In the genomic region with DNA sequence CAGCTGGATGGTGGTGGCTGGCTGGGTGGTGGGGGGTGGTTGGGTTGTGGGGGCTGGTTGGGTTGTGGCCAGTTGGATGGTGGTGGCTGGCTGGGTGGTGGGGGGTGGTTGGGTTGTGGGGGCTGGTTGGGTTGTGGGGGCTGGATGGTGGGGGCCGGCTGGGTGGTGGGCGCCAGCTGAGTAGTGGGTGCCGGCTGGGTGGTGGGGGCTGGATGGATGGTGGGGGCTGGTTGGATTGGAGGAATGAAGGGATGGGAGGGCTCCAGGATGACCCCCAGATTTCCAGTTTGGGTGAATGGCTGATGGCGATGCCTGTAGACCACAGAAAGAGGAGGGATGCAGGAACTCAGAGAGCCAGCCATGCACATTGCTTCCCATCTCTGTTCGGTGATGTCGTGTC, we compare ENCODE assay signal across 15 cellular contexts. TPM values are rescaled to one million over a fixed set of nuclear protein-coding genes. Genes with fewer than 3 reads are reported as not detected.
"Had no signal": no experiment of that assay in that cellular context is flagged by ENCODE, and none has a peak within 500 bp of the region (broad histone marks: within the 10 kb centered on the region; RNA-seq: fewer than 3 reads in every experiment).

No MANE protein-coding gene starts in this region.

- H3K27me3 ChIP-seq: neutrophil, tibial nerve had no signal

- H3K9me3 Mint-ChIP-seq: activated naive CD4-positive, alpha-beta T cell treated with anti-CD3 and anti-CD28 coated beads, Interleukin-2, amount 50 U/mL, for 72 hours; activated T-helper 2 cell treated with anti-CD3 and anti-CD28 coated beads, Interferon-gamma antibody, Interleukin-2, Interleukin-4, amounts not matched to agents 10 μg/mL and 5 μg/mL and 100 μg/mL, durations not matched to agents 14 hours and 24 hours and 36 hours; dendritic cell treated with granulocyte-macrophage colony-stimulating factor and Interleukin-4, amounts not matched to agents 40 ng/mL and 50 ng/mL, for 4 days; effector memory CD8-positive, alpha-beta T cell; stimulated activated effector memory CD8-positive, alpha-beta T cell treated with anti-CD3 and anti-CD28 coated beads, Interleukin-12 subunit alpha, Interleukin-12 subunit beta, amount 100 ng/mL, for 72 hours had no signal

- H3K4me1 Mint-ChIP-seq: central memory CD8-positive, alpha-beta T cell; stimulated activated effector memory CD8-positive, alpha-beta T cell treated with anti-CD3 and anti-CD28 coated beads, Interleukin-12 subunit alpha, Interleukin-12 subunit beta, amount 100 ng/mL, for 72 hours had no signal

- H3K27ac ChIP-seq: gastroesophageal sphincter, neutrophil, skin epidermis, tibial nerve had no signal

- H3K4me3 ChIP-seq: gastroesophageal sphincter, skin epidermis, tibial nerve had no signal

- DNase-seq: amniotic stem cell; effector memory CD8-positive, alpha-beta T cell; kidney; midbrain had no signal

- H3K4me3 Mint-ChIP-seq: brain; central memory CD8-positive, alpha-beta T cell; dendritic cell treated with granulocyte-macrophage colony-stimulating factor and Interleukin-4, amounts not matched to agents 40 ng/mL and 50 ng/mL, for 4 days; effector memory CD8-positive, alpha-beta T cell; stimulated activated effector memory CD8-positive, alpha-beta T cell treated with anti-CD3 and anti-CD28 coated beads, Interleukin-12 subunit alpha, Interleukin-12 subunit beta, amount 100 ng/mL, for 72 hours had no signal

- H3K9me3 ChIP-seq: gastroesophageal sphincter, neutrophil had no signal

- H3K27ac Mint-ChIP-seq: activated naive CD4-positive, alpha-beta T cell treated with anti-CD3 and anti-CD28 coated beads, Interleukin-2, amount 50 U/mL, for 72 hours; activated T-helper 2 cell treated with anti-CD3 and anti-CD28 coated beads, Interferon-gamma antibody, Interleukin-2, Interleukin-4, amounts not matched to agents 10 μg/mL and 5 μg/mL and 100 μg/mL, durations not matched to agents 14 hours and 24 hours and 36 hours; brain; dendritic cell treated with granulocyte-macrophage colony-stimulating factor and Interleukin-4, amounts not matched to agents 40 ng/mL and 50 ng/mL, for 4 days; effector memory CD8-positive, alpha-beta T cell; stimulated activated effector memory CD8-positive, alpha-beta T cell treated with anti-CD3 and anti-CD28 coated beads, Interleukin-12 subunit alpha, Interleukin-12 subunit beta, amount 100 ng/mL, for 72 hours had no signal

- H3K36me3 Mint-ChIP-seq: activated naive CD4-positive, alpha-beta T cell treated with anti-CD3 and anti-CD28 coated beads, Interleukin-2, amount 50 U/mL, for 72 hours; brain; stimulated activated effector memory CD8-positive, alpha-beta T cell treated with anti-CD3 and anti-CD28 coated beads, Interleukin-12 subunit alpha, Interleukin-12 subunit beta, amount 100 ng/mL, for 72 hours had no signal

- H3K4me1 ChIP-seq: gastroesophageal sphincter, tibial nerve had no signal

- H3K36me3 ChIP-seq: gastroesophageal sphincter, tibial nerve had no signal

RNA-seq across cellular contexts. Expression of gene GPR17, which starts 26.8 kb away (rescaled TPM):
- total RNA-seq: activated naive CD4-positive, alpha-beta T cell treated with anti-CD3 and anti-CD28 coated beads, Interleukin-2, amount 50 U/mL, for 72 hours; activated T-helper 2 cell treated with anti-CD3 and anti-CD28 coated beads, Interferon-gamma antibody, Interleukin-2, Interleukin-4, amounts not matched to agents 10 μg/mL and 5 μg/mL and 100 μg/mL, durations not matched to agents 14 hours and 24 hours and 36 hours; epithelial cell of proximal tubule had no signal
